ENCODE assay signal across 1 cellular context in the genomic region with DNA sequence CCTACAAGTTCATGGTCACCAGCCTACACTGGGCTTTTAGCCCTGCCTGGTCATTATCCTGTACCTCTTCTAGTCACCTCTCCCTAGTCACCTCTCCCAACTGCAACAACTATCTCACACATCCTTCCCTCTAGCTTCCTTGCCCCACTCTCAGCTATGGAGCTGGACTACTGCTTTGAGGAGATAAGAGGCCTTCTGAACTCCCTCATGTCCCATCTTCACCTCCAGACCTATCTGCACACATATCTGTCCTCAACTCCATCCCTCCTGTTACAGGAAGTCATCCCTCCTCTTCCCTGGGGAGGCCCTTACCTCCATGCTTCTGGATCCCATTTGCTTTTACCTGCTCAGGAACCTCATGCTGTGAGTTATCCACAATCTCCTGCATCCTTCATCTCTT.
TF ChIP-seq lines count a peak whose summit lies in the region.

No MANE protein-coding gene starts in this region.

TF ChIP-seq in K562, 482 proteins besides CTCF, POLR2A, EP300 and RAD21 (continued from another document and continues in another):
- TF ChIP-seq, protein P1, sequence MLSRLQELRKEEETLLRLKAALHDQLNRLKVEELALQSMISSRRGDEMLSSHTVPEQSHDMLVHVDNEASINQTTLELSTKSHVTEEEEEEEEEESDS (CRISPR knock-in tag; IDR thresholded peaks at IDR 0.05) = no peak
- TF ChIP-seq ZNF655 (CRISPR knock-in tag; IDR thresholded peaks at IDR 0.05) (no peak), MEIS2 (IDR thresholded peaks at IDR 0.05; ENCODE audit: partially characterized antibody) (no peak), ETV1 (tag; conservative IDR thresholded peaks at IDR 0.05; ENCODE audit: low read depth) (no peak), PBX2 (CRISPR knock-in tag; IDR thresholded peaks at IDR 0.05; ENCODE audit: low read depth) (no peak), PBX2 (tag; conservative IDR thresholded peaks at IDR 0.05; ENCODE audit: low read depth) (no peak), ZNF232 (CRISPR knock-in tag; IDR thresholded peaks at IDR 0.05) (no peak), FOXP1 (CRISPR knock-in tag; IDR thresholded peaks at IDR 0.05) (no peak), CHD4 (IDR thresholded peaks at IDR 0.05; ENCODE audit: insufficient read depth, insufficient replicate concordance, low read depth, low read length, poor library complexity, severe bottlenecking) (no peak), ARNT (IDR thresholded peaks at IDR 0.05) (no peak), BRF1 (IDR thresholded peaks at IDR 0.05; ENCODE audit: borderline replicate concordance, extremely low read depth, insufficient read length) (no peak), TAL1 (IDR thresholded peaks at IDR 0.05) (peak; percentile 63), SAFB (IDR thresholded peaks at IDR 0.05; ENCODE audit: borderline replicate concordance, low read depth, low read length) (no peak), ZNF384 (IDR thresholded peaks at IDR 0.05; ENCODE audit: low read depth, low read length) (no peak), NBN (IDR thresholded peaks at IDR 0.05; ENCODE audit: low read depth) (no peak), DNMT1 (IDR thresholded peaks at IDR 0.05) (no peak), U2AF2 (optimal IDR thresholded peaks at IDR 0.05; ENCODE audit: low read depth, low read length) (no peak), SETDB1 (IDR thresholded peaks at IDR 0.05; ENCODE audit: low read length) (no peak), ZBTB1 (CRISPR knock-in tag; IDR thresholded peaks at IDR 0.05; ENCODE audit: borderline replicate concordance, low read depth) (no peak), HEY1 (CRISPR knock-in tag; IDR thresholded peaks at IDR 0.05; ENCODE audit: borderline replicate concordance) (no peak), ZNF398 (CRISPR knock-in tag; IDR thresholded peaks at IDR 0.05) (no peak), POLR2AphosphoS5 (IDR thresholded peaks at IDR 0.05; ENCODE audit: control insufficient read depth, insufficient read depth, low read depth, low read length) (no peak), ID3 (CRISPR knock-in tag; IDR thresholded peaks at IDR 0.05) (no peak), ID3 (tag; IDR thresholded peaks at IDR 0.05) (no peak), SRSF9 (IDR thresholded peaks at IDR 0.05; ENCODE audit: borderline replicate concordance, low read depth, low read length) (no peak), FOXJ3 (CRISPR knock-in tag; IDR thresholded peaks at IDR 0.05) (no peak), NFE2 (IDR thresholded peaks at IDR 0.05; ENCODE audit: low read depth) (no peak), TEAD4 (IDR thresholded peaks at IDR 0.05; ENCODE audit: low read length) (peak; percentile 29; the same call in 1 of the 2 replicates), TEAD4 (CRISPR knock-in tag; IDR thresholded peaks at IDR 0.05; ENCODE audit: borderline replicate concordance) (no peak), SRSF1 (IDR thresholded peaks at IDR 0.05; ENCODE audit: low read depth, low read length) (no peak), HNRNPUL1 (IDR thresholded peaks at IDR 0.05; ENCODE audit: low read length) (no peak), CBFA2T2 (conservative IDR thresholded peaks at IDR 0.05) (peak; percentile 77), CC2D1A (IDR thresholded peaks at IDR 0.05) (no peak; the same call in 1 of the 2 replicates), PRDM10 (IDR thresholded peaks at IDR 0.05; ENCODE audit: partially characterized antibody) (no peak), RCOR1 (IDR thresholded peaks at IDR 0.05; ENCODE audit: borderline replicate concordance in 1 of 2, low read depth in 2 of 2, low read length in 2 of 2) (peak in 1 of 2 experiments; percentile 37; a peak in 1 of 4 replicates), ZNF77 (CRISPR knock-in tag; IDR thresholded peaks at IDR 0.05) (no peak), ZNF143 (CRISPR knock-in tag; IDR thresholded peaks at IDR 0.05) (no peak), PML (IDR thresholded peaks at IDR 0.05; ENCODE audit: low read length) (no peak), MTA1 (IDR thresholded peaks at IDR 0.05; ENCODE audit: borderline replicate concordance) (no peak), SIN3B (IDR thresholded peaks at IDR 0.05; ENCODE audit: low read depth) (no peak), CBFB (CRISPR knock-in tag; IDR thresholded peaks at IDR 0.05) (no peak), U2AF1 (optimal IDR thresholded peaks at IDR 0.05; ENCODE audit: low read depth, low read length) (no peak), ETV5 (CRISPR knock-in tag; IDR thresholded peaks at IDR 0.05; ENCODE audit: low read depth) (no peak), SMAD1 (IDR thresholded peaks at IDR 0.05; ENCODE audit: low read depth, low read length, partially characterized antibody) (no peak), ZNF282 (CRISPR knock-in tag; IDR thresholded peaks at IDR 0.05) (no peak), CAMTA2 (CRISPR knock-in tag; conservative IDR thresholded peaks at IDR 0.05) (no peak), TRIM24 (IDR thresholded peaks at IDR 0.05) (peak in 1 of 2 experiments; percentile 18; a peak in 1 of 4 replicates), ZBTB49 (CRISPR knock-in tag; IDR thresholded peaks at IDR 0.05; ENCODE audit: borderline replicate concordance) (no peak), MAFG (tag; conservative IDR thresholded peaks at IDR 0.05) (no peak), ZNF140 (CRISPR knock-in tag; IDR thresholded peaks at IDR 0.05) (no peak), SMARCA4 (IDR thresholded peaks at IDR 0.05) (0 out of 2 replicates have a peak, but pooled peaks have one; percentile 27), CBX2 (IDR thresholded peaks at IDR 0.05; ENCODE audit: insufficient read depth, low read length, poor library complexity, severe bottlenecking) (no peak), SPI1 (IDR thresholded peaks at IDR 0.05; ENCODE audit: borderline replicate concordance, low read depth, low read length) (no peak), NFIX (CRISPR knock-in tag; IDR thresholded peaks at IDR 0.05; ENCODE audit: low read depth) (no peak)
- TF ChIP-seq, protein P2, sequence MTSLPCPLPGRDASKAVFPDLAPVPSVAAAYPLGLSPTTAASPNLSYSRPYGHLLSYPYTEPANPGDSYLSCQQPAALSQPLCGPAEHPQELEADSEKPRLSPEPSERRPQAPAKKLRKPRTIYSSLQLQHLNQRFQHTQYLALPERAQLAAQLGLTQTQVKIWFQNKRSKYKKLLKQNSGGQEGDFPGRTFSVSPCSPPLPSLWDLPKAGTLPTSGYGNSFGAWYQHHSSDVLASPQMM (CRISPR knock-in tag; IDR thresholded peaks at IDR 0.05) = no peak
